ENCODE assay signal across 8 cellular contexts in the genomic region with DNA sequence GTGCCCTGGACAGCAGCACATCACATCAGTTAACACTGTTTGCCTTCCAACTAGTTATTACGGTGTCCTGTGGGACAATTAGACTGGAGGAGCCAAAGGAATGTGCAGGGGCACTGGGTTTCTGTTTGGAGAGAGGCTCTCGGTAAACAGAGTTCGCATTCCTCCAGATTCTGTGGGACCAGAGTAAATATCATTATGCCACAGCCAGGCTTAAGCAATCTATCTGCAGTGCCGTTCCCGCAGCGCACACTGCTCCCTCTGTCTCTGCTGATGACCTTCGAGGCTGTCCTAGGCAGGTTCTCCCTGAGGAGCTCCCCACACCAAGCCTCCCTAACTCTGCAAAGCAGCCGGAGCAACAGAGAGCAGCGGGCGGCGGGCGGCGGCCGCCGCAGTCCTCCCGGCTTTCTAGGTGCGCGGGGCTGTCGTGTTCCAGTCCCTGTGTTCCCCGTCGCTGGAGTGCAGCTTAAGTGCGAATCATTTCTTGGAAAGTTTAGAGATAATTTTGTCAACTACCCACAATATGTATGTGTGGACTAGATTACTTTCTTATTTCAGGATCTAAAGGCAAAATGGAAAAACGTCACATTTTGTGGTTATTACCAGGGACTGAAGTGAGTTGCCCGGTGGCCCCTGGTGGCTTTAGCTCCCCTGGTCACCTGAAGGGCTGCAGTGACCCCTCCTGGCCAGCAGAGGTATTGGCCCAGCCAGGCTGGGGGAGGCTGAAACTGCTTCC. TPM values are rescaled to one million over a fixed set of nuclear protein-coding genes. Genes with fewer than 3 reads are reported as not detected.
A peak's percentile ranks its signal among the peaks of the same experiment; 100 is the strongest.
DNase-seq lines count a peak whose midpoint lies in the region; ATAC-seq, FAIRE-seq and TF ChIP-seq lines count a peak whose summit lies in the region.

No MANE protein-coding gene starts in this region.

- no peak overlapping the region for H3K27ac ChIP-seq in IMR-90 (ENCODE audit: insufficient read depth, low read length)
- H3K27ac ChIP-seq in SK-N-SH (ENCODE audit: low read depth in 2 of 2, low read length in 1 of 2): no peak overlapping the region
- no peak overlapping the region for H3K27ac ChIP-seq in pancreas
- H3K27ac ChIP-seq in tibial artery: no peak overlapping the region

- CTCF ChIA-PET in IMR-90 (lab: Yijun Ruan, JAX): interaction anchor here (0.6 to 2.2 kb wide), 8 partner anchors 11 to 167 kb away, joined by 3 to 11 read pairs (median 4); no protein-coding TSS in a partner anchor
- CTCF ChIA-PET in SK-N-SH (lab: Yijun Ruan, JAX): interaction anchor here (0.6 to 12.2 kb wide), 83 partner anchors 11 to 458 kb away, joined by 3 to 327 read pairs (median 5); a partner anchor contains a TSS

- H3K56ac ChIP-seq in IMR-90 (ENCODE audit: extremely low read depth, insufficient read depth, low read length): no peak overlapping the region

- H2BK15ac ChIP-seq in IMR-90 (ENCODE audit: low read depth, low read length): no peak overlapping the region

- no peak overlapping the region for H4K8ac ChIP-seq in IMR-90 (ENCODE audit: low read depth in 2 of 2, low read length in 2 of 2)

- no peaks in the 10 kb centered on the region for H3K9me1 ChIP-seq in IMR-90 (ENCODE audit: insufficient read depth, low read length)

- no peak overlapping the region for H2BK120ac ChIP-seq in IMR-90 (ENCODE audit: low read depth, low read length)

- BruUV-seq in IMR-90 (replicated peaks; lab: Mats Ljungman, UMichigan): no TSS peak

- TF ChIP-seq CTCF in IMR-90 (conservative IDR thresholded peaks at IDR 0.05; ENCODE audit: low read depth, low read length): peak; percentile 99
- peak; percentile 100 for TF ChIP-seq CTCF in SK-N-SH (IDR thresholded peaks at IDR 0.05)
- peak; percentile 92 to 98 (median 95) for TF ChIP-seq CTCF in pancreas (IDR thresholded peaks at IDR 0.05)
- peak; percentile 98 to 99 for TF ChIP-seq CTCF in tibial artery (IDR thresholded peaks at IDR 0.05)

- FAIRE-seq in pancreas (lab: Jason Lieb, UNC): no peak

- TF ChIP-seq POLR2A in IMR-90 (IDR thresholded peaks at IDR 0.05; ENCODE audit: low read depth, low read length): no peak

- H3K4me1 ChIP-seq in IMR-90 (ENCODE audit: control insufficient read depth, insufficient read depth, low read length) (peaks cover 10% of the 10 kb centered on the region), SK-N-SH (ENCODE audit: control insufficient read depth in 1 of 2, insufficient read depth in 2 of 2, low read depth in 1 of 2, low read length in 1 of 2) (no peaks in the 10 kb centered on the region), pancreas (no peaks in the 10 kb centered on the region), tibial artery (peaks cover 0 to 14% (median 7%) of the 10 kb centered on the region in 4 donors)

- H3K36me3 ChIP-seq in IMR-90 (ENCODE audit: control insufficient read depth, insufficient read depth, low read length): peaks cover 53% of the 10 kb centered on the region
- peaks cover 40 to 73% of the 10 kb centered on the region in 2 experiments for H3K36me3 ChIP-seq in SK-N-SH (replicated peaks in 1 of 2; ENCODE audit: control insufficient read depth in 1 of 2, insufficient read depth in 2 of 2, low read length in 1 of 2)
- H3K36me3 ChIP-seq in pancreas: peaks cover 4 to 18% (median 9%) of the 10 kb centered on the region in 3 donors
- H3K36me3 ChIP-seq in tibial artery: peaks cover 26 to 74% (median 61%) of the 10 kb centered on the region in 3 donors

- H3K79me1 ChIP-seq in IMR-90 (ENCODE audit: low read depth in 1 of 2, low read length in 2 of 2): peaks cover 12 to 67% of the 10 kb centered on the region in 2 experiments

- H2AK5ac ChIP-seq in IMR-90 (ENCODE audit: low read depth, low read length): 0 out of 2 replicates have a peak overlapping the region, but pooled peaks have one; percentile 1

- H4K91ac ChIP-seq in IMR-90 (ENCODE audit: insufficient read depth, low read depth, low read length): no peak overlapping the region

- H2AK9ac ChIP-seq in IMR-90 (replicated peaks; ENCODE audit: low read depth, low read length, poor library complexity): peak overlapping the region; percentile 6

- H3K4me2 ChIP-seq in IMR-90 (ENCODE audit: low read depth, low read length) (no peak overlapping the region), SK-N-SH (no peak overlapping the region)

- 0 out of 2 replicates have a peak overlapping the region, but pooled peaks have one; percentile 16 for H3K4ac ChIP-seq in IMR-90 (ENCODE audit: low read depth, low read length)

- intact Hi-C loops in IMR-90 (cut with micrococcal nuclease): loop anchor here (1.0 kb wide), 3 partner anchors 61 to 170 kb away; a partner anchor contains a TSS
- intact Hi-C loops in pancreas (cut with DNase I): loop anchor here in 2 of 3 donors (5.0 to 10.0 kb wide), 4 partner anchors 59 to 307 kb away; a partner anchor contains a TSS
- intact Hi-C loops in tibial artery (cut with DNase I; ENCODE audit: low total_unique reads): loop anchor here (2.0 to 10.0 kb wide), 2 partner anchors 61 to 167 kb away; a partner anchor contains a TSS

- peaks cover 15% of the 10 kb centered on the region; the same call in 1 of the 2 replicates for H4K20me1 ChIP-seq in IMR-90 (ENCODE audit: insufficient read depth, low read length)
- H4K20me1 ChIP-seq in SK-N-SH (ENCODE audit: insufficient read depth): 0 out of 2 replicates have a peak, but pooled peaks cover 3% of the 10 kb centered on the region

- DNase-seq in DMS153 treated with DMSO at 0.1 percent for 48 hours (lab: John Stamatoyannopoulos, UW; ENCODE audit: unreplicated experiment) (peak; percentile 19), IMR-90 (peak; percentile 65), SK-N-SH (peak; percentile 98), globus pallidus (ENCODE audit: low spot score) (peak; percentile 76), pancreas (peak; percentile 60 to 91 (median 78)), tibial artery (peak; percentile 76 to 82)
- DNase-seq in activated naive CD4-positive, alpha-beta T cell (lab: John Stamatoyannopoulos, UW): peak; percentile 33 to 66 (median 53)

- H3K9me3 ChIP-seq in IMR-90 (ENCODE audit: control insufficient read depth, insufficient read depth, low read length): no peaks in the 10 kb centered on the region
- no peaks in the 10 kb centered on the region for H3K9me3 ChIP-seq in SK-N-SH
- H3K9me3 ChIP-seq in pancreas: no peaks in the 10 kb centered on the region
- no peaks in the 10 kb centered on the region for H3K9me3 ChIP-seq in tibial artery

- in situ Hi-C loops in IMR-90 (cut with MboI; ENCODE audit: low sequenced_read_pairs): loop anchor here (10.0 kb wide), 2 partner anchors 127 to 307 kb away; no protein-coding TSS in a partner anchor

- H3K4me3 ChIP-seq in IMR-90 (ENCODE audit: insufficient read depth, low read depth, low read length) (no peak overlapping the region), SK-N-SH (ENCODE audit: low read depth in 2 of 2, low read length in 1 of 2) (no peak overlapping the region; a peak in 1 of 4 replicates), pancreas (no peak overlapping the region), tibial artery (no peak overlapping the region)

- H3K9me2 ChIP-seq in SK-N-SH: no peaks in the 10 kb centered on the region

- H3K14ac ChIP-seq in IMR-90 (replicated peaks; ENCODE audit: low read depth, low read length): no peak overlapping the region

- TF ChIP-seq RAD21 in IMR-90 (IDR thresholded peaks at IDR 0.05; ENCODE audit: low read length) (peak; percentile 97), SK-N-SH (IDR thresholded peaks at IDR 0.05; ENCODE audit: low read length) (peak; percentile 99)

- H4K5ac ChIP-seq in IMR-90 (ENCODE audit: low read depth, low read length): no peak overlapping the region

- H3K79me2 ChIP-seq in SK-N-SH (ENCODE audit: insufficient read depth): peaks cover 12% of the 10 kb centered on the region; the same call in 1 of the 2 replicates

- ATAC-seq in IMR-90 (ENCODE audit: low read depth): peak; percentile 90
- peak; percentile 80 to 95 (median 90) for ATAC-seq in pancreas
- no peak for ATAC-seq in GM19324 (IDR thresholded peaks at IDR 0.05; ENCODE audit: low FRiP score, unreplicated experiment)

- peaks cover 3% of the 10 kb centered on the region for H3F3A ChIP-seq in SK-N-SH (replicated peaks; ENCODE audit: insufficient read depth)

- no peak overlapping the region for H3K23ac ChIP-seq in IMR-90 (ENCODE audit: low read depth, low read length)

- H3K27me3 ChIP-seq in IMR-90 (ENCODE audit: control insufficient read depth, insufficient read depth, low read length) (no peaks in the 10 kb centered on the region), SK-N-SH (ENCODE audit: insufficient read depth) (no peaks in the 10 kb centered on the region), pancreas (no peaks in the 10 kb centered on the region), tibial artery (no peaks in the 10 kb centered on the region)

- TF ChIP-seq EP300 in SK-N-SH (IDR thresholded peaks at IDR 0.05; ENCODE audit: borderline replicate concordance in 1 of 2, low read depth in 1 of 2, low read length in 1 of 2): no peak

- dilution Hi-C loops in IMR-90 (cut with HindIII; ENCODE audit: low sequenced_read_pairs, unreplicated experiment): no loop called here

- 64% methylated on average over 5 of the region's 24 CpGs; no CpG with 5 or more reads in 1 of the 2 experiments for WGBS in IMR-90 (ENCODE audit: extremely low coverage in 2 of 2, insufficient read length in 1 of 2), 2 experiments
- 72% methylated on average over 24 of the region's 24 CpGs for WGBS in SK-N-SH (ENCODE audit: low lambda C conversion rate)
- whole genome bisulfite sequencing in pancreas, 2 donors: 65 to 70% methylated on average over 24 of the region's 24 CpGs

- no peak overlapping the region for H2BK20ac ChIP-seq in IMR-90 (ENCODE audit: low read depth, low read length)

- no peak overlapping the region for H3K18ac ChIP-seq in IMR-90 (ENCODE audit: low read depth, low read length)

- POLR2A ChIA-PET in IMR-90 (lab: Charles Lee; ENCODE audit: unreplicated experiment): no interaction called here
- POLR2A ChIA-PET in SK-N-SH (lab: Yijun Ruan, JAX): interaction anchor here (0.6 to 0.8 kb wide), 2 partner anchors 61 to 62 kb away, joined by 4 to 6 read pairs; a partner anchor contains a TSS

- no peak overlapping the region for H3K9ac ChIP-seq in IMR-90 (ENCODE audit: low read depth, low read length)
- no peak overlapping the region for H3K9ac ChIP-seq in SK-N-SH

- no peak overlapping the region for H2BK5ac ChIP-seq in IMR-90 (ENCODE audit: low read depth, low read length, poor library complexity, severe bottlenecking)

- H2AFZ ChIP-seq in IMR-90 (replicated peaks; ENCODE audit: low read length, poor library complexity) (no peak overlapping the region), SK-N-SH (ENCODE audit: low read depth) (no peak overlapping the region)

TF ChIP-seq in IMR-90, 13 proteins besides CTCF, POLR2A, EP300 and RAD21 (continues in another document):
- TF ChIP-seq NFE2L2 (IDR thresholded peaks at IDR 0.05; ENCODE audit: low read depth, low read length): no peak

RNA-seq across cellular contexts. Expression of a gene that starts 43.3 kb away (rescaled TPM):
- total RNA-seq in IMR-90 (2012; rRNA removed) (14.4 and 18.5 TPM in 2 replicates), pancreas (10 to 100 TPM; 11.2 to 21.9 (median 13.4) TPM)
- polyA plus RNA-seq in IMR-90 (2012; rRNA removed) (35.5 and 43.2 TPM in 2 replicates), SK-N-SH (2012; rRNA removed) (88.4 and 106 TPM in 2 replicates), pancreas (10 to 100 TPM; 17.2 to 22.7 TPM)
- polyA plus RNA-seq in IMR-90 (2012; cell fraction: cytosol; rRNA removed): 26.3 and 45.8 TPM in 2 replicates
- 189 and 191 TPM in 2 replicates for polyA plus RNA-seq in IMR-90 (2012; cell fraction: nucleus; rRNA removed; ENCODE audit: low replicate concordance)
- polyA plus RNA-seq in SK-N-SH (2012; cell fraction: cytosol; rRNA removed): 35.9 and 56.9 TPM in 2 replicates
- 264 and 311 TPM in 2 replicates for polyA plus RNA-seq in SK-N-SH (2012; cell fraction: nucleus; rRNA removed)

Comparison
In these comparisons a context has a peak if more than half of its experiments do, and no peak if none do; other contexts are left out.
1. DNase-seq: peak in every context shown above with its lines; median percentile 98 in SK-N-SH; 79 in tibial artery; 78 in pancreas; 76 in globus pallidus; 65 in IMR-90; 53 in activated naive CD4-positive, alpha-beta T cell; 19 in DMS153 treated with DMSO at 0.1 percent for 48 hours.